8 cellular contexts compared by ENCODE assay signal in genomic region chr20:1810926-1811620, GRCh38.
DNase-seq lines count a peak whose midpoint lies in the region; ATAC-seq and TF ChIP-seq lines count a peak whose summit lies in the region.

No MANE protein-coding gene starts in this region.

- no peaks in the 10 kb centered on the region for H3K36me3 Mint-ChIP-seq in type B pancreatic cell

- no peak for ATAC-seq in GM21381 (IDR thresholded peaks at IDR 0.05; ENCODE audit: unreplicated experiment)
- no peak for ATAC-seq in GM21447 (IDR thresholded peaks at IDR 0.05; ENCODE audit: unreplicated experiment)

- H3K4me3 ChIP-seq in choroid plexus epithelial cell (ENCODE audit: low read depth, low read length), result no peak overlapping the region

- H3K27me3 Mint-ChIP-seq in type B pancreatic cell, result peaks cover 43% of the 10 kb centered on the region

- peaks cover 19% of the 10 kb centered on the region for H3K4me1 Mint-ChIP-seq in type B pancreatic cell (ENCODE audit: unreplicated experiment)

- TF ChIP-seq CTCF in choroid plexus epithelial cell (conservative IDR thresholded peaks at IDR 0.05; ENCODE audit: low read depth, low read length) (no peak), type B pancreatic cell (conservative IDR thresholded peaks at IDR 0.05) (no peak)

- peaks cover 4% of the 10 kb centered on the region for H3K9me3 Mint-ChIP-seq in type B pancreatic cell

- H3K4me3 Mint-ChIP-seq in type B pancreatic cell, result no peak overlapping the region

- peak overlapping the region; percentile 11 for H3K27ac Mint-ChIP-seq in type B pancreatic cell

- DNase-seq in SIG-M5 treated with dmso at 0.1 percent for 504 hours (lab: John Stamatoyannopoulos, UW; ENCODE audit: unreplicated experiment) (peak; percentile 46), SIG-M5 (lab: John Stamatoyannopoulos, UW) (no peak), choroid plexus epithelial cell (ENCODE audit: low read depth) (peak; percentile 44), lung microvascular endothelial cell (ENCODE audit: low read depth in 2 of 2) (peak; percentile 65 to 83), type B pancreatic cell (ENCODE audit: extremely low spot score, unreplicated experiment) (peak; percentile 13)
- DNase-seq in activated T-cell treated with anti-CD3 and anti-CD28 coated beads, Interleukin-2, amount 50 U/mL, for 48 hours, result no peak

Comparison
In these comparisons a context has a peak if more than half of its experiments do, and no peak if none do; other contexts are left out.
1. DNase-seq: peak in SIG-M5 treated with dmso at 0.1 percent for 504 hours (single experiment), choroid plexus epithelial cell (single experiment), lung microvascular endothelial cell (2 of 2) and type B pancreatic cell (single experiment); none in SIG-M5 (single experiment) and activated T-cell treated with anti-CD3 and anti-CD28 coated beads, Interleukin-2, amount 50 U/mL, for 48 hours (0 of 2).